Comparison of ENCODE assay signal across 25 cellular contexts in genomic region chr7:24975172-24975571, GRCh38.
"Had no signal": no experiment of that assay in that cellular context is flagged by ENCODE, and none has a peak within 500 bp of the region (broad histone marks: within the 10 kb centered on the region; RNA-seq: fewer than 3 reads in every experiment).

No MANE protein-coding gene starts in this region.

- ATAC-seq: activated CD8-positive, alpha-beta T cell treated with anti-CD3 and anti-CD28 coated beads, Interleukin-2, amount 10 ng/mL, durations not matched to agents 7 days and 5 days; activated naive CD8-positive, alpha-beta T cell treated with anti-CD3 and anti-CD28 coated beads, Interleukin-2, amount 50 U/mL, for 24 hours; gastrocnemius medialis; heart left ventricle; right cardiac atrium; stimulated activated naive CD8-positive, alpha-beta T cell treated with anti-CD3 and anti-CD28 coated beads, Interleukin-15, amount 100 ng/mL, for 72 hours had no signal

- FAIRE-seq: endometrium had no signal

- H3K27ac ChIP-seq: brain microvascular endothelial cell, colonic mucosa, gastrocnemius medialis, heart left ventricle, left ventricle myocardium inferior, prostate gland, skin epidermis, suprapubic skin, transverse colon, uterus had no signal

- H3K9me3 ChIP-seq: colonic mucosa, gastrocnemius medialis, heart left ventricle, left ventricle myocardium inferior, prostate gland, suprapubic skin, transverse colon, uterus had no signal

- H3K36me3 ChIP-seq: brain microvascular endothelial cell, colonic mucosa, gastrocnemius medialis, heart left ventricle, left ventricle myocardium inferior, prostate gland, suprapubic skin, transverse colon, uterus had no signal

- H3K4me3 Mint-ChIP-seq: activated CD8-positive, alpha-beta T cell treated with anti-CD3 and anti-CD28 coated beads, Interleukin-2, amount 10 ng/mL, durations not matched to agents 7 days and 5 days; activated naive CD4-positive, alpha-beta T cell treated with anti-CD3 and anti-CD28 coated beads, Interleukin-2, amount 10 ng/mL, durations not matched to agents 7 days and 5 days; activated naive CD8-positive, alpha-beta T cell treated with anti-CD3 and anti-CD28 coated beads, Interleukin-2, amount 50 U/mL, for 24 hours; activated T-cell treated with anti-CD3 and anti-CD28 coated beads, Interleukin-2, amount 50 U/mL, for 24 hours; central memory CD8-positive, alpha-beta T cell; stimulated activated naive CD8-positive, alpha-beta T cell treated with anti-CD3 and anti-CD28 coated beads, Interleukin-15, amount 100 ng/mL, for 72 hours had no signal

- H3K9me3 Mint-ChIP-seq: activated naive CD4-positive, alpha-beta T cell treated with anti-CD3 and anti-CD28 coated beads, Interleukin-2, amount 10 ng/mL, durations not matched to agents 7 days and 5 days; activated naive CD8-positive, alpha-beta T cell treated with anti-CD3 and anti-CD28 coated beads, Interleukin-2, amount 50 U/mL, for 24 hours; activated T-cell treated with anti-CD3 and anti-CD28 coated beads, Interleukin-2, amount 50 U/mL, for 24 hours; central memory CD8-positive, alpha-beta T cell; stimulated activated naive CD8-positive, alpha-beta T cell treated with anti-CD3 and anti-CD28 coated beads, Interleukin-15, amount 100 ng/mL, for 72 hours had no signal

- H3K4me1 ChIP-seq: colonic mucosa, prostate gland, uterus had no signal

- DNase-seq: activated CD4-positive, alpha-beta T cell treated with anti-CD3 and anti-CD28 coated beads for 48 hours; activated CD4-positive, CD25-positive, alpha-beta regulatory T cell; activated CD8-positive, alpha-beta T cell treated with anti-CD3 and anti-CD28 coated beads, Interleukin-2, amount 10 ng/mL, durations not matched to agents 7 days and 5 days; activated effector memory CD4-positive, alpha-beta T cell treated with Interleukin-2 at 50 U/mL for 16 hours; activated naive CD4-positive, alpha-beta T cell treated with anti-CD3 and anti-CD28 coated beads, Interleukin-2, amount 10 ng/mL, durations not matched to agents 7 days and 5 days; activated naive CD8-positive, alpha-beta T cell treated with anti-CD3 and anti-CD28 coated beads, Interleukin-2, amount 50 U/mL, for 24 hours; activated T-cell treated with anti-CD3 and anti-CD28 coated beads, Interleukin-2, amount 50 U/mL, for 24 hours; anterior cingulate cortex; brain microvascular endothelial cell; colonic mucosa; gastrocnemius medialis; heart left ventricle; kidney glomerular epithelial cell; left ventricle myocardium inferior; mammary epithelial cell; right cardiac atrium; stimulated activated naive CD8-positive, alpha-beta T cell treated with anti-CD3 and anti-CD28 coated beads, Interleukin-15, amount 100 ng/mL, for 72 hours; T1000; transverse colon; uterus had no signal

- H3K27me3 ChIP-seq: brain microvascular endothelial cell, colonic mucosa, gastrocnemius medialis, heart left ventricle, suprapubic skin, transverse colon, uterus had no signal

- H3K27me3 Mint-ChIP-seq: activated naive CD8-positive, alpha-beta T cell treated with anti-CD3 and anti-CD28 coated beads, Interleukin-2, amount 50 U/mL, for 24 hours; activated T-cell treated with anti-CD3 and anti-CD28 coated beads, Interleukin-2, amount 50 U/mL, for 24 hours; central memory CD8-positive, alpha-beta T cell; stimulated activated naive CD8-positive, alpha-beta T cell treated with anti-CD3 and anti-CD28 coated beads, Interleukin-15, amount 100 ng/mL, for 72 hours had no signal

- H3K27ac Mint-ChIP-seq: activated CD8-positive, alpha-beta T cell treated with anti-CD3 and anti-CD28 coated beads, Interleukin-2, amount 10 ng/mL, durations not matched to agents 7 days and 5 days; activated naive CD4-positive, alpha-beta T cell treated with anti-CD3 and anti-CD28 coated beads, Interleukin-2, amount 10 ng/mL, durations not matched to agents 7 days and 5 days; activated naive CD8-positive, alpha-beta T cell treated with anti-CD3 and anti-CD28 coated beads, Interleukin-2, amount 50 U/mL, for 24 hours; activated T-cell treated with anti-CD3 and anti-CD28 coated beads, Interleukin-2, amount 50 U/mL, for 24 hours; stimulated activated naive CD8-positive, alpha-beta T cell treated with anti-CD3 and anti-CD28 coated beads, Interleukin-15, amount 100 ng/mL, for 72 hours had no signal

- H3K4me3 ChIP-seq: colonic mucosa, gastrocnemius medialis, heart left ventricle, left ventricle myocardium inferior, prostate gland, skin epidermis, suprapubic skin, transverse colon, uterus had no signal
